In the genomic region with DNA sequence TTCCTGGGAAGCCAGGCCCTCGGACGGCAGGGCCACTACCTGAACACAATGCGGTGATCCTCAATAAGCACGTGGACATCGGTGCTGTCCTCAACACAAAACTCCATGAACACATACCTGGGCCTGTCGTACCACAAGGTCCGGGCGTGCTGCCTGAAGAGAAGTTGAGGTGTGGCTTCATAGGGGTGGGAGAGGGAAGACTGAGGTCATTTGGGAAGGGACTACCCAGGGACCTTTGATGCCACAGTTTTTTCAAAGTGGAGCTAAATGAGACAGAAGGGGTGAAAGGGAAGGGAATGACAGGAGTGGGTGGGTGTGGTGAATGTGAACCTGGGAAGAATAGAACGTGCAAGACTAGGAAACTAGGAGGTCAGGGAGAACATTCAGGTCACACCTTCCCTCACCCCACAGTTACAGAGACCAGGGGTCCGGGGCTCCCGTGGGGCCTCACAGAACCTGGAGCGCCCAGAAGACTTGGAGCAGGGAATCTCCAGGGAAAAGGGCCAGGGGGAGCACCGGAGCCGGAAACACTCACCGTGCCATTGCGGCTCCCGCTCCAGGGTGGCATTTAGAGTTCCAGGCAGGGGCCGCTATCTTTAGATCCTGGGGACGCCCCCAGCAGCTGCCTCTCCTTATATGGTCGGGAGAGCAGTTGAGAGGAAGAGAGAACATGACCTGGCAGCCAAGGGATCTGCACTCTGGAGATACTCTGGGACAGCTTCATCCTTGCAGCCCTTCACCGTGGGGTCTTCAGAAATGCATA, we compare ENCODE assay signal across 1 cellular context.
A peak's percentile ranks its signal among the peaks of the same experiment; 100 is the strongest.
TF ChIP-seq lines count a peak whose summit lies in the region.

PTGES3L (minus strand) TSS at position 570 of the 763 bp plus-strand sequence; CDS start at position 543, 27 bp downstream.

TF ChIP-seq in HepG2, 621 proteins besides CTCF, POLR2A, EP300 and RAD21 (continued from another document):
- no peak for TF ChIP-seq PREB (CRISPR knock-in tag; IDR thresholded peaks at IDR 0.05)
- no peak for TF ChIP-seq CENPT (CRISPR knock-in tag; IDR thresholded peaks at IDR 0.05; ENCODE audit: low read depth)
- 0 out of 2 replicates have a peak, but pooled peaks have one; percentile 9 for TF ChIP-seq BHLHE40 (IDR thresholded peaks at IDR 0.05; ENCODE audit: low read length)
- TF ChIP-seq SOX13 (IDR thresholded peaks at IDR 0.05) = no peak
- TF ChIP-seq SOX13 (CRISPR knock-in tag; conservative IDR thresholded peaks at IDR 0.05 in 1 of 2, IDR thresholded peaks at IDR 0.05 in 1 of 2) = no peak; a peak in 1 of 4 replicates
- TF ChIP-seq FOXO1 (CRISPR knock-in tag; IDR thresholded peaks at IDR 0.05) = no peak
- TF ChIP-seq GATAD1 (CRISPR knock-in tag; IDR thresholded peaks at IDR 0.05) = no peak
- TF ChIP-seq, protein P1, sequence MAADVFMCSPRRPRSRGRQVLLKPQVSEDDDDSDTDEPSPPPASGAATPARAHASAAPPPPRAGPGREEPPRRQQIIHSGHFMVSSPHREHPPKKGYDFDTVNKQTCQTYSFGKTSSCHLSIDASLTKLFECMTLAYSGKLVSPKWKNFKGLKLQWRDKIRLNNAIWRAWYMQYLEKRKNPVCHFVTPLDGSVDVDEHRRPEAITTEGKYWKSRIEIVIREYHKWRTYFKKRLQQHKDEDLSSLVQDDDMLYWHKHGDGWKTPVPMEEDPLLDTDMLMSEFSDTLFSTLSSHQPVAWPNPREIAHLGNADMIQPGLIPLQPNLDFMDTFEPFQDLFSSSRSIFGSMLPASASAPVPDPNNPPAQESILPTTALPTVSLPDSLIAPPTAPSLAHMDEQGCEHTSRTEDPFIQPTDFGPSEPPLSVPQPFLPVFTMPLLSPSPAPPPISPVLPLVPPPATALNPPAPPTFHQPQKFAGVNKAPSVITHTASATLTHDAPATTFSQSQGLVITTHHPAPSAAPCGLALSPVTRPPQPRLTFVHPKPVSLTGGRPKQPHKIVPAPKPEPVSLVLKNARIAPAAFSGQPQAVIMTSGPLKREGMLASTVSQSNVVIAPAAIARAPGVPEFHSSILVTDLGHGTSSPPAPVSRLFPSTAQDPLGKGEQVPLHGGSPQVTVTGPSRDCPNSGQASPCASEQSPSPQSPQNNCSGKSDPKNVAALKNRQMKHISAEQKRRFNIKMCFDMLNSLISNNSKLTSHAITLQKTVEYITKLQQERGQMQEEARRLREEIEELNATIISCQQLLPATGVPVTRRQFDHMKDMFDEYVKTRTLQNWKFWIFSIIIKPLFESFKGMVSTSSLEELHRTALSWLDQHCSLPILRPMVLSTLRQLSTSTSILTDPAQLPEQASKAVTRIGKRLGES (CRISPR knock-in tag; IDR thresholded peaks at IDR 0.05; ENCODE audit: borderline replicate concordance) = no peak
- TF ChIP-seq, protein P2, sequence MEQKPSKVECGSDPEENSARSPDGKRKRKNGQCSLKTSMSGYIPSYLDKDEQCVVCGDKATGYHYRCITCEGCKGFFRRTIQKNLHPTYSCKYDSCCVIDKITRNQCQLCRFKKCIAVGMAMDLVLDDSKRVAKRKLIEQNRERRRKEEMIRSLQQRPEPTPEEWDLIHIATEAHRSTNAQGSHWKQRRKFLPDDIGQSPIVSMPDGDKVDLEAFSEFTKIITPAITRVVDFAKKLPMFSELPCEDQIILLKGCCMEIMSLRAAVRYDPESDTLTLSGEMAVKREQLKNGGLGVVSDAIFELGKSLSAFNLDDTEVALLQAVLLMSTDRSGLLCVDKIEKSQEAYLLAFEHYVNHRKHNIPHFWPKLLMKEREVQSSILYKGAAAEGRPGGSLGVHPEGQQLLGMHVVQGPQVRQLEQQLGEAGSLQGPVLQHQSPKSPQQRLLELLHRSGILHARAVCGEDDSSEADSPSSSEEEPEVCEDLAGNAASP (CRISPR knock-in tag; IDR thresholded peaks at IDR 0.05; ENCODE audit: borderline replicate concordance) = no peak
- TF ChIP-seq ZNF567 (CRISPR knock-in tag; IDR thresholded peaks at IDR 0.05; ENCODE audit: borderline replicate concordance) = no peak
- TF ChIP-seq SRY (CRISPR knock-in tag; IDR thresholded peaks at IDR 0.05) = no peak
- 0 out of 2 replicates have a peak, but pooled peaks have one; percentile 17 for TF ChIP-seq TARDBP (CRISPR knock-in tag; IDR thresholded peaks at IDR 0.05)
- TF ChIP-seq CBX1 (IDR thresholded peaks at IDR 0.05; ENCODE audit: low read depth) = no peak
- no peak for TF ChIP-seq SIN3B (IDR thresholded peaks at IDR 0.05; ENCODE audit: low read length)
- TF ChIP-seq ZSCAN20 (CRISPR knock-in tag; IDR thresholded peaks at IDR 0.05; ENCODE audit: borderline replicate concordance) = no peak
- TF ChIP-seq KLF16 (CRISPR knock-in tag; IDR thresholded peaks at IDR 0.05) = no peak
- TF ChIP-seq ZNF275 (CRISPR knock-in tag; IDR thresholded peaks at IDR 0.05; ENCODE audit: borderline replicate concordance) = 0 out of 2 replicates have a peak, but pooled peaks have one; percentile 50
- TF ChIP-seq RNF2 (conservative IDR thresholded peaks at IDR 0.05; ENCODE audit: low read depth) = no peak
- TF ChIP-seq ZNF230 (CRISPR knock-in tag; IDR thresholded peaks at IDR 0.05) = no peak
- no peak for TF ChIP-seq TSC22D2 (CRISPR knock-in tag; IDR thresholded peaks at IDR 0.05; ENCODE audit: borderline replicate concordance)
- TF ChIP-seq KAT7 (CRISPR knock-in tag; IDR thresholded peaks at IDR 0.05; ENCODE audit: borderline replicate concordance) = no peak; the same call in 1 of the 2 replicates
- no peak for TF ChIP-seq SALL2 (CRISPR knock-in tag; IDR thresholded peaks at IDR 0.05)
- TF ChIP-seq, protein P3, sequence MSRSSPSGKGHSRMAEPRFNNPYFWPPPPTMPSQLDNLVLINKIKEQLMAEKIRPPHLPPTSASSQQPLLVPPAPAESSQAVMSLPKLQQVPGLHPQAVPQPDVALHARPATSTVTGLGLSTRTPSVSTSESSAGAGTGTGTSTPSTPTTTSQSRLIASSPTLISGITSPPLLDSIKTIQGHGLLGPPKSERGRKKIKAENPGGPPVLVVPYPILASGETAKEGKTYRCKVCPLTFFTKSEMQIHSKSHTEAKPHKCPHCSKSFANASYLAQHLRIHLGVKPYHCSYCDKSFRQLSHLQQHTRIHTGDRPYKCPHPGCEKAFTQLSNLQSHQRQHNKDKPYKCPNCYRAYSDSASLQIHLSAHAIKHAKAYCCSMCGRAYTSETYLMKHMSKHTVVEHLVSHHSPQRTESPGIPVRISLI (CRISPR knock-in tag; IDR thresholded peaks at IDR 0.05; ENCODE audit: borderline replicate concordance) = no peak
- no peak for TF ChIP-seq MLLT10 (CRISPR knock-in tag; IDR thresholded peaks at IDR 0.05)
- no peak for TF ChIP-seq FOXM1 (CRISPR knock-in tag; IDR thresholded peaks at IDR 0.05)
